8 cellular contexts compared by ENCODE assay signal in genomic region chr6:16947461-16948159, GRCh38.
A peak's percentile ranks its signal among the peaks of the same experiment; 100 is the strongest.
DNase-seq lines count a peak whose midpoint lies in the region; ATAC-seq and TF ChIP-seq lines count a peak whose summit lies in the region.

No MANE protein-coding gene starts in this region.

- CTCF ChIA-PET in SK-N-SH (lab: Yijun Ruan, JAX), result interaction anchor here (7.3 kb wide), 1 partner anchor 16 kb away, joined by 45 read pairs; no protein-coding TSS in a partner anchor

- H3K36me3 ChIP-seq in SK-N-SH (replicated peaks in 1 of 2; ENCODE audit: control insufficient read depth in 1 of 2, insufficient read depth in 2 of 2, low read length in 1 of 2) (no peaks in the 10 kb centered on the region), heart right ventricle (no peaks in the 10 kb centered on the region)

- 0 out of 2 replicates have a peak overlapping the region, but pooled peaks have one; percentile 2 for H2AFZ ChIP-seq in SK-N-SH (ENCODE audit: low read depth)

- H3K9me3 Mint-ChIP-seq in stimulated activated memory B cell treated with anti-CD40 and anti-IgM and Interleukin-4, amounts not matched to agents 10 μg/mL and 1 μg/mL and 100 μg/mL, for 72 hours, result no peaks in the 10 kb centered on the region

- H3F3A ChIP-seq in SK-N-SH (replicated peaks; ENCODE audit: insufficient read depth), result peaks cover 23% of the 10 kb centered on the region

- no peak overlapping the region for H3K4me3 Mint-ChIP-seq in stimulated activated memory B cell treated with anti-CD40 and anti-IgM and Interleukin-4, amounts not matched to agents 10 μg/mL and 1 μg/mL and 100 μg/mL, for 72 hours

- 3% methylated on average over 4 of the region's 4 CpGs for WGBS in SK-N-SH (ENCODE audit: low lambda C conversion rate)
- 19 to 26% methylated on average over 4 of the region's 4 CpGs for WGBS in heart right ventricle, 2 donors

- no peak for TF ChIP-seq RAD21 in SK-N-SH (IDR thresholded peaks at IDR 0.05; ENCODE audit: low read length)

- ATAC-seq in heart right ventricle, result peak; percentile 24 to 91 (median 55)
- ATAC-seq in stimulated activated memory B cell treated with anti-CD40 and anti-IgM and Interleukin-4, amounts not matched to agents 10 μg/mL and 1 μg/mL and 100 μg/mL, for 72 hours, result no peak

- POLR2A ChIA-PET in SK-N-SH (lab: Yijun Ruan, JAX), result no interaction called here

- DNase-seq in DMS153 (lab: John Stamatoyannopoulos, UW) (peak; percentile 42), DMS153 treated with DMSO at 0.1 percent for 48 hours (lab: John Stamatoyannopoulos, UW; ENCODE audit: unreplicated experiment) (no peak), SK-N-SH (no peak), heart right ventricle (no peak), superior temporal gyrus (ENCODE audit: extremely low spot score) (peak; percentile 64), cortex of kidney (lab: John Stamatoyannopoulos, UW) (no peak), GM19238 (ENCODE audit: insufficient read length, low spot score) (no peak)

- peak overlapping the region; percentile 49; the same call in 1 of the 2 replicates for H3K4me2 ChIP-seq in SK-N-SH

- H3K4me3 ChIP-seq in SK-N-SH (ENCODE audit: low read depth in 2 of 2, low read length in 1 of 2) (no peak overlapping the region), heart right ventricle (no peak overlapping the region)

- H3K9ac ChIP-seq in SK-N-SH, result peak overlapping the region; percentile 55; the same call in 1 of the 2 replicates

- no peaks in the 10 kb centered on the region for H3K79me2 ChIP-seq in SK-N-SH (ENCODE audit: insufficient read depth)

- H3K9me3 ChIP-seq in SK-N-SH, result no peaks in the 10 kb centered on the region
- no peaks in the 10 kb centered on the region for H3K9me3 ChIP-seq in heart right ventricle

- TF ChIP-seq CTCF in SK-N-SH (IDR thresholded peaks at IDR 0.05) (no peak), heart right ventricle (IDR thresholded peaks at IDR 0.05) (no peak)

- H3K27ac Mint-ChIP-seq in stimulated activated memory B cell treated with anti-CD40 and anti-IgM and Interleukin-4, amounts not matched to agents 10 μg/mL and 1 μg/mL and 100 μg/mL, for 72 hours, result no peak overlapping the region

- peak overlapping the region; percentile 85 to 95; a peak in 3 of 4 replicates for H3K27ac ChIP-seq in SK-N-SH (ENCODE audit: low read depth in 2 of 2, low read length in 1 of 2)
- no peak overlapping the region for H3K27ac ChIP-seq in heart right ventricle

- H3K9me2 ChIP-seq in SK-N-SH, result no peaks in the 10 kb centered on the region

- H3K27me3 Mint-ChIP-seq in stimulated activated memory B cell treated with anti-CD40 and anti-IgM and Interleukin-4, amounts not matched to agents 10 μg/mL and 1 μg/mL and 100 μg/mL, for 72 hours, result peaks cover 23% of the 10 kb centered on the region

- H4K20me1 ChIP-seq in SK-N-SH (ENCODE audit: insufficient read depth), result no peaks in the 10 kb centered on the region

- H3K27me3 ChIP-seq in SK-N-SH (ENCODE audit: insufficient read depth) (no peaks in the 10 kb centered on the region), heart right ventricle (no peaks in the 10 kb centered on the region)

- peaks cover 4% of the 10 kb centered on the region for H3K4me1 Mint-ChIP-seq in stimulated activated memory B cell treated with anti-CD40 and anti-IgM and Interleukin-4, amounts not matched to agents 10 μg/mL and 1 μg/mL and 100 μg/mL, for 72 hours

- peak; percentile 78 to 99 for TF ChIP-seq EP300 in SK-N-SH (IDR thresholded peaks at IDR 0.05; ENCODE audit: borderline replicate concordance in 1 of 2, low read depth in 1 of 2, low read length in 1 of 2)

- peaks cover 4 to 36% of the 10 kb centered on the region in 2 experiments; a peak in 3 of 4 replicates for H3K4me1 ChIP-seq in SK-N-SH (ENCODE audit: control insufficient read depth in 1 of 2, insufficient read depth in 2 of 2, low read depth in 1 of 2, low read length in 1 of 2)
- H3K4me1 ChIP-seq in heart right ventricle, result peaks cover 0 to 27% (median 6%) of the 10 kb centered on the region in 9 donors

- no peaks in the 10 kb centered on the region for H3K36me3 Mint-ChIP-seq in stimulated activated memory B cell treated with anti-CD40 and anti-IgM and Interleukin-4, amounts not matched to agents 10 μg/mL and 1 μg/mL and 100 μg/mL, for 72 hours

- intact Hi-C loops in heart right ventricle (cut with DNase I), result loop anchor here in 1 of 10 donors (10.0 kb wide), 1 partner anchor 93 kb away; no protein-coding TSS in a partner anchor

TF ChIP-seq in SK-N-SH, 30 proteins besides CTCF, POLR2A, EP300 and RAD21 (continues in another document):
- TF ChIP-seq RXRA (IDR thresholded peaks at IDR 0.05; ENCODE audit: borderline replicate concordance, low read depth) (peak; percentile 91), REST (IDR thresholded peaks at IDR 0.05; ENCODE audit: low read depth, low read length) (0 out of 2 replicates have a peak, but pooled peaks have one; percentile 5), FOXM1 (IDR thresholded peaks at IDR 0.05; ENCODE audit: low read depth) (peak; percentile 95), SIN3A (IDR thresholded peaks at IDR 0.05; ENCODE audit: borderline replicate concordance, low read depth, low read length) (peak; percentile 94), MEF2A (IDR thresholded peaks at IDR 0.05; ENCODE audit: borderline replicate concordance, low read depth) (peak; percentile 77; the same call in 1 of the 2 replicates), TEAD4 (IDR thresholded peaks at IDR 0.05; ENCODE audit: borderline replicate concordance, insufficient read depth) (peak; percentile 96), RCOR1 (IDR thresholded peaks at IDR 0.05; ENCODE audit: low read length) (no peak), CHD2 (IDR thresholded peaks at IDR 0.05; ENCODE audit: low read length, partially characterized antibody) (no peak), SMC3 (IDR thresholded peaks at IDR 0.05; ENCODE audit: low read depth, low read length) (no peak), PBX3 (IDR thresholded peaks at IDR 0.05) (peak; percentile 99), POLR2AphosphoS5 (IDR thresholded peaks at IDR 0.05; ENCODE audit: low read depth, low read length) (peak; percentile 85), ZBTB33 (IDR thresholded peaks at IDR 0.05; ENCODE audit: borderline replicate concordance, low read depth) (peak; percentile 89), FOSL2 (IDR thresholded peaks at IDR 0.05; ENCODE audit: borderline replicate concordance, low read depth) (peak; percentile 68), JUND (IDR thresholded peaks at IDR 0.05) (peak; percentile 92), NFIC (IDR thresholded peaks at IDR 0.05; ENCODE audit: borderline replicate concordance) (peak; percentile 97), TAF1 (IDR thresholded peaks at IDR 0.05; ENCODE audit: borderline replicate concordance, low read depth, low read length) (0 out of 2 replicates have a peak, but pooled peaks have one; percentile 29)
- TF ChIP-seq, protein P1, sequence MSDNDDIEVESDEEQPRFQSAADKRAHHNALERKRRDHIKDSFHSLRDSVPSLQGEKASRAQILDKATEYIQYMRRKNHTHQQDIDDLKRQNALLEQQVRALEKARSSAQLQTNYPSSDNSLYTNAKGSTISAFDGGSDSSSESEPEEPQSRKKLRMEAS (IDR thresholded peaks at IDR 0.05; ENCODE audit: low read depth), result peak; percentile 63; the same call in 1 of the 2 replicates

Comparison
In these comparisons a context has a peak if more than half of its experiments do, and no peak if none do; other contexts are left out.
1. DNase-seq: peak in DMS153 (single experiment) and superior temporal gyrus (single experiment); none in DMS153 treated with DMSO at 0.1 percent for 48 hours (single experiment), SK-N-SH (single experiment), heart right ventricle (0 of 2), cortex of kidney (single experiment) and GM19238 (single experiment).
2. H3K27ac ChIP-seq: peak in SK-N-SH (2 of 2); none in heart right ventricle (0 of 10).